In the genomic region with DNA sequence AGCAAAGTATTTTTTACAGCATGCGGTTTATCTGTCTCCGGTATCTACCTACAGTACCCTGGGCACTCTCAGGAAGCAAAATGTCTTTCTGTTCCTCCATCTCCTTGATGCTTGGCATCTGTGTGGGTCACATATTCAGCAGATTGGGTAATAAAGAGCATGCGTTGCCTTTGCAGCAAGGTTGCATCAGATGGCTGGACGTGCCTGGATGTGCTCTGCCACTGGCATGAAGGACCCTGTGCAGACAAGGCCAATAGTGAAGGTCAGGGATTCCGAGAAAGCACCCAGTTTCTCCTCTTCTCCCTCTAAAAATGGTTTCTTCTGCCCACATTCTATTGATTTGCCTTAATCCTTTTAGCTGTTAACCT, we compare ENCODE assay signal across 9 cellular contexts. TPM values are rescaled to one million over a fixed set of nuclear protein-coding genes. Genes with fewer than 3 reads are reported as not detected.
A peak's percentile ranks its signal among the peaks of the same experiment; 100 is the strongest.
DNase-seq lines count a peak whose midpoint lies in the region; ATAC-seq and TF ChIP-seq lines count a peak whose summit lies in the region.
"Had no signal": no experiment of that assay in that cellular context is flagged by ENCODE, and none has a peak within 500 bp of the region (broad histone marks: within the 10 kb centered on the region; RNA-seq: fewer than 3 reads in every experiment).

No MANE protein-coding gene starts in this region.

- no peak for DNase-seq in IMR-90
- DNase-seq in brain microvascular endothelial cell = no peak
- peak; percentile 73 for DNase-seq in right atrium auricular region (ENCODE audit: low spot score)
- peak; percentile 64 to 83 for DNase-seq in tibial artery
- DNase-seq in DMS79 treated with DMSO at 0.1 percent for 48 hours (lab: John Stamatoyannopoulos, UW) = no peak
- no peak for DNase-seq in neural progenitor cell (ENCODE audit: low spot score)
- DNase-seq: activated B cell treated with CpG ODN at 0.5 μM for 24 hours; activated naive CD4-positive, alpha-beta T cell treated with anti-CD3 and anti-CD28 coated beads, Interleukin-2, amount 50 U/mL, for 16 hours had no signal

- peak overlapping the region; percentile 98 for H2AK5ac ChIP-seq in IMR-90 (ENCODE audit: low read depth, low read length)

- peaks cover 8% of the 10 kb centered on the region for H3K36me3 ChIP-seq in IMR-90 (ENCODE audit: control insufficient read depth, insufficient read depth, low read length)
- no peaks in the 10 kb centered on the region for H3K36me3 ChIP-seq in brain microvascular endothelial cell (replicated peaks)
- H3K36me3 ChIP-seq in right atrium auricular region = no peaks in the 10 kb centered on the region
- H3K36me3 ChIP-seq in tibial artery = peaks cover 0 to 3% (median 0%) of the 10 kb centered on the region in 3 donors
- H3K36me3 ChIP-seq in neural progenitor cell = no peaks in the 10 kb centered on the region

- H3K9me3 ChIP-seq in IMR-90 (ENCODE audit: control insufficient read depth, insufficient read depth, low read length) (no peaks in the 10 kb centered on the region), right atrium auricular region (no peaks in the 10 kb centered on the region), tibial artery (no peaks in the 10 kb centered on the region), neural progenitor cell (ENCODE audit: low read depth) (no peaks in the 10 kb centered on the region)

- POLR2A ChIA-PET in IMR-90 (lab: Charles Lee; ENCODE audit: unreplicated experiment) = interaction anchor here (0.5 kb wide), 1 partner anchor 75 kb away, joined by 3 read pairs; no protein-coding TSS in a partner anchor

- H4K20me1 ChIP-seq in IMR-90 (ENCODE audit: insufficient read depth, low read length) (peaks cover 97% of the 10 kb centered on the region), neural progenitor cell (ENCODE audit: low read depth) (peaks cover 38% of the 10 kb centered on the region)

- peak overlapping the region; percentile 3 to 49; a peak in 3 of 4 replicates for H4K8ac ChIP-seq in IMR-90 (ENCODE audit: low read depth in 2 of 2, low read length in 2 of 2)

- H3K4me1 ChIP-seq in IMR-90 (ENCODE audit: control insufficient read depth, insufficient read depth, low read length) = peaks cover 46% of the 10 kb centered on the region
- peaks cover 0 to 72% of the 10 kb centered on the region in 2 donors for H3K4me1 ChIP-seq in right atrium auricular region
- H3K4me1 ChIP-seq in tibial artery = peaks cover 11 to 86% (median 57%) of the 10 kb centered on the region in 4 donors
- H3K4me1 ChIP-seq in neural progenitor cell = peaks cover 35% of the 10 kb centered on the region

- no peak overlapping the region for H2AFZ ChIP-seq in IMR-90 (replicated peaks; ENCODE audit: low read length, poor library complexity)
- no peak overlapping the region for H2AFZ ChIP-seq in neural progenitor cell (replicated peaks)

- peaks cover 4% of the 10 kb centered on the region for H3K36me3 Mint-ChIP-seq in neural progenitor cell

- peaks cover 57 to 99% of the 10 kb centered on the region in 2 experiments for H3K79me1 ChIP-seq in IMR-90 (ENCODE audit: low read depth in 1 of 2, low read length in 2 of 2)

- peak overlapping the region; percentile 38; the same call in 2 of the 3 replicates for H2BK15ac ChIP-seq in IMR-90 (ENCODE audit: low read depth, low read length)

- dilution Hi-C loops in IMR-90 (cut with HindIII; ENCODE audit: low sequenced_read_pairs, unreplicated experiment) = no loop called here

- H2BK120ac ChIP-seq in IMR-90 (ENCODE audit: low read depth, low read length) = peak overlapping the region; percentile 86

- H3K27me3 ChIP-seq in IMR-90 (ENCODE audit: control insufficient read depth, insufficient read depth, low read length) (no peaks in the 10 kb centered on the region), brain microvascular endothelial cell (replicated peaks) (no peaks in the 10 kb centered on the region), right atrium auricular region (no peaks in the 10 kb centered on the region), tibial artery (no peaks in the 10 kb centered on the region), neural progenitor cell (no peaks in the 10 kb centered on the region)

- H3K9me3 Mint-ChIP-seq in neural progenitor cell = no peaks in the 10 kb centered on the region
- H3K9me3 Mint-ChIP-seq: activated B cell treated with CpG ODN at 0.5 μM for 24 hours had no signal

- H3K27ac ChIP-seq in IMR-90 (ENCODE audit: insufficient read depth, low read length) (peak overlapping the region; percentile 52), brain microvascular endothelial cell (peak overlapping the region; percentile 50), right atrium auricular region (peak overlapping the region; percentile 68 to 93), tibial artery (peak overlapping the region; percentile 73 to 78), neural progenitor cell (no peak overlapping the region)

- H2BK5ac ChIP-seq in IMR-90 (ENCODE audit: low read depth, low read length, poor library complexity, severe bottlenecking) = peak overlapping the region; percentile 50

- no peak for TF ChIP-seq POLR2A in IMR-90 (IDR thresholded peaks at IDR 0.05; ENCODE audit: low read depth, low read length)

- peak overlapping the region; percentile 47 for H2BK20ac ChIP-seq in IMR-90 (ENCODE audit: low read depth, low read length)

- peak overlapping the region; percentile 63 for H3K18ac ChIP-seq in IMR-90 (ENCODE audit: low read depth, low read length)

- TF ChIP-seq CTCF in IMR-90 (conservative IDR thresholded peaks at IDR 0.05; ENCODE audit: low read depth, low read length) (no peak), brain microvascular endothelial cell (IDR thresholded peaks at IDR 0.05; ENCODE audit: low read depth, low read length, missing control alignments) (no peak), right atrium auricular region (IDR thresholded peaks at IDR 0.05) (no peak), tibial artery (IDR thresholded peaks at IDR 0.05) (no peak), neural progenitor cell (IDR thresholded peaks at IDR 0.05) (no peak)

- peak overlapping the region; percentile 32 for H3K23ac ChIP-seq in IMR-90 (ENCODE audit: low read depth, low read length)

- ATAC-seq in IMR-90 (ENCODE audit: low read depth) (no peak), HG02884 (IDR thresholded peaks at IDR 0.05; ENCODE audit: unreplicated experiment) (no peak)

- no peak for TF ChIP-seq RAD21 in IMR-90 (IDR thresholded peaks at IDR 0.05; ENCODE audit: low read length)

- intact Hi-C loops in IMR-90 (cut with micrococcal nuclease) = no loop called here
- intact Hi-C loops in tibial artery (cut with DNase I; ENCODE audit: low total_unique reads) = loop anchor here (5.0 kb wide), 1 partner anchor 44 kb away; no protein-coding TSS in a partner anchor

- H3K4ac ChIP-seq in IMR-90 (ENCODE audit: low read depth, low read length) = peak overlapping the region; percentile 91

- peak overlapping the region; percentile 89 for H4K91ac ChIP-seq in IMR-90 (ENCODE audit: insufficient read depth, low read depth, low read length)

- peak overlapping the region; percentile 44; the same call in 1 of the 2 replicates for H3K56ac ChIP-seq in IMR-90 (ENCODE audit: extremely low read depth, insufficient read depth, low read length)

- no peak overlapping the region for H3K4me2 ChIP-seq in IMR-90 (ENCODE audit: low read depth, low read length)
- no peak overlapping the region for H3K4me2 ChIP-seq in neural progenitor cell

- H3K9ac ChIP-seq in IMR-90 (ENCODE audit: low read depth, low read length) = peak overlapping the region; percentile 11; the same call in 1 of the 2 replicates
- no peak overlapping the region for H3K9ac ChIP-seq in neural progenitor cell

- WGBS in IMR-90 (ENCODE audit: extremely low coverage in 2 of 2, insufficient read length in 1 of 2), 2 experiments = 100% methylated on average over 1 of the region's 5 CpGs; no CpG with 5 or more reads in 1 of the 2 experiments

- CTCF ChIA-PET in IMR-90 (lab: Yijun Ruan, JAX) = interaction anchor here (1.0 kb wide), 1 partner anchor 590 kb away, joined by 3 read pairs; no protein-coding TSS in a partner anchor

- in situ Hi-C loops in IMR-90 (cut with MboI; ENCODE audit: low sequenced_read_pairs) (loop anchor here (5.0 to 25.0 kb wide), 2 partner anchors 114 to 389 kb away; no protein-coding TSS in a partner anchor), brain microvascular endothelial cell (cut with HindIII; ENCODE audit: low pct_ligation_motif_present, low sequenced_read_pairs) (no loop called here)

- no TSS peak for BruUV-seq in IMR-90 (replicated peaks; lab: Mats Ljungman, UMichigan)

- peaks cover 70% of the 10 kb centered on the region for H3K9me1 ChIP-seq in IMR-90 (ENCODE audit: insufficient read depth, low read length)

- no peak overlapping the region for H3K27ac Mint-ChIP-seq in neural progenitor cell
- H3K27ac Mint-ChIP-seq: activated B cell treated with CpG ODN at 0.5 μM for 24 hours had no signal

- peaks cover 2% of the 10 kb centered on the region for H3K27me3 Mint-ChIP-seq in neural progenitor cell (ENCODE audit: insufficient read depth, low read depth)
- H3K27me3 Mint-ChIP-seq: activated B cell treated with CpG ODN at 0.5 μM for 24 hours had no signal

- peak overlapping the region; percentile 28 for H4K5ac ChIP-seq in IMR-90 (ENCODE audit: low read depth, low read length)

- H3K4me3 ChIP-seq in IMR-90 (ENCODE audit: insufficient read depth, low read depth, low read length) (no peak overlapping the region), brain microvascular endothelial cell (ENCODE audit: low read depth, low read length) (no peak overlapping the region), right atrium auricular region (no peak overlapping the region), tibial artery (no peak overlapping the region), neural progenitor cell (no peak overlapping the region)

- H2AK9ac ChIP-seq in IMR-90 (replicated peaks; ENCODE audit: low read depth, low read length, poor library complexity) = no peak overlapping the region

- H3F3A ChIP-seq in neural progenitor cell (ENCODE audit: low read depth) = peaks cover 25% of the 10 kb centered on the region

- H3K4me3 Mint-ChIP-seq in neural progenitor cell = no peak overlapping the region
- H3K4me3 Mint-ChIP-seq: activated B cell treated with CpG ODN at 0.5 μM for 24 hours had no signal

- peak overlapping the region; percentile 56 for H3K14ac ChIP-seq in IMR-90 (replicated peaks; ENCODE audit: low read depth, low read length)

- H3K79me2 ChIP-seq in neural progenitor cell (ENCODE audit: low read depth) = peaks cover 48% of the 10 kb centered on the region

- peaks cover 48% of the 10 kb centered on the region for H3K4me1 Mint-ChIP-seq in neural progenitor cell

RNA-seq across cellular contexts. Expression of a gene that starts 9.6 kb away (rescaled TPM):
- total RNA-seq in IMR-90 (2012; rRNA removed) = 25.1 and 27.5 TPM in 2 replicates
- 57.0 and 58.4 TPM in 2 replicates for polyA plus RNA-seq in IMR-90 (2012; rRNA removed)
- 28.8 and 51.0 TPM in 2 replicates for polyA plus RNA-seq in IMR-90 (2012; cell fraction: cytosol; rRNA removed)
- 139 and 218 TPM in 2 replicates for polyA plus RNA-seq in IMR-90 (2012; cell fraction: nucleus; rRNA removed; ENCODE audit: low replicate concordance)
- 10 to 100 TPM; 30.6 to 61.2 TPM for total RNA-seq in right atrium auricular region
- total RNA-seq in neural progenitor cell (ENCODE audit: low replicate concordance) = 14.7 and 17.6 TPM in 2 replicates

Comparison
In these comparisons a context has a peak if more than half of its experiments do, and no peak if none do; other contexts are left out.
1. DNase-seq: peak in right atrium auricular region (single experiment) and tibial artery (2 of 2); none in IMR-90 (single experiment), brain microvascular endothelial cell (single experiment), DMS79 treated with DMSO at 0.1 percent for 48 hours (single experiment) and neural progenitor cell (single experiment).